23 cellular contexts compared by ENCODE assay signal in the genomic region with DNA sequence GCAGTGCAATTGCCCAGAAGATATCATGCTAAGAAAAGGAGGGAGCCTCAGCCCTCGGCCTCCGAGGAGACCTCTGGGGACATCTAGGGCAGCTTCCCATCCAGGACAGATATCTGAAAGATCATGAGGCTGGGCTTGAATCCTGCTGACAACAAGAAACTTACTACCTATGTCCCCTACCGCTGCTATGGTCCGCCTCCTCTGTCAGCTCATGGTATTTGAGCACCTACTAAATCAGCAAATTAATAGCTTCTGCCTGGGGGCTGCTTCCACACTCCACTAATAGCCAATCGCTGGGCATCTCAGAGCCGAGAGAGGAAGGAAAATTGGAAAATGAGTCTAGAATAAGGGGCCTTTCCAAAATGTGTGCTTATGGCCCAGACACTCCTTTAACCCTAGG.
"Had no signal": no experiment of that assay in that cellular context is flagged by ENCODE, and none has a peak within 500 bp of the region (broad histone marks: within the 10 kb centered on the region; RNA-seq: fewer than 3 reads in every experiment).

No MANE protein-coding gene starts in this region.

- H3K4me3 Mint-ChIP-seq: memory B cell, mesothelial cell of epicardium, natural killer cell had no signal

- H3K27ac ChIP-seq: coronary artery, heart right ventricle, left lung, lower lobe of right lung, neutrophil, right atrium auricular region, skin epidermis, stomach, thoracic aorta had no signal

- H3K36me3 ChIP-seq: right atrium auricular region, sigmoid colon, thoracic aorta had no signal

- H3K27ac Mint-ChIP-seq: memory B cell, mesothelial cell of epicardium, natural killer cell had no signal

- ATAC-seq: heart right ventricle, left lung, lower lobe of right lung, natural killer cell had no signal

- H3K9me3 Mint-ChIP-seq: memory B cell, mesothelial cell of epicardium, natural killer cell had no signal

- DNase-seq: effector CD4-positive, alpha-beta T cell; heart right ventricle; islet precursor cell; left lung; lower lobe of right lung; natural killer cell; posterior cingulate gyrus; sigmoid colon; stimulated activated CD4-positive, alpha-beta T cell treated with anti-CD3 and anti-CD28 coated beads, Interleukin-2, amount 100 ng/mL, for 24 hours; stimulated activated CD4-positive, alpha-beta T cell treated with anti-CD3 and anti-CD28 coated beads, Interleukin-4, amount 100 ng/mL, for 4 hours; stimulated activated naive CD4-positive, alpha-beta T cell; stomach; substantia nigra; trophoblast cell had no signal

- H3K9me3 ChIP-seq: heart right ventricle, left lung, lower lobe of right lung, neutrophil, right atrium auricular region, sigmoid colon, stomach, thoracic aorta had no signal

- H3K4me1 ChIP-seq: heart right ventricle, left lung, lower lobe of right lung, right atrium auricular region, sigmoid colon, stomach had no signal

- H3K4me1 Mint-ChIP-seq: memory B cell had no signal

- H3K4me3 ChIP-seq: coronary artery, heart right ventricle, left lung, lower lobe of right lung, right atrium auricular region, sigmoid colon, skin epidermis, stomach, thoracic aorta had no signal

- FAIRE-seq: frontal cortex, urothelium cell line had no signal

- H3K36me3 Mint-ChIP-seq: mesothelial cell of epicardium, natural killer cell had no signal

- H3K27me3 ChIP-seq: left lung, neutrophil, right atrium auricular region, sigmoid colon, stomach had no signal
